Comparison of ENCODE assay signal across 1 cellular context in genomic region chr10:73772280-73773151, GRCh38.
A peak's percentile ranks its signal among the peaks of the same experiment; 100 is the strongest.
TF ChIP-seq lines count a peak whose summit lies in the region.

No MANE protein-coding gene starts in this region.

TF ChIP-seq in HEK293, 187 proteins besides CTCF, POLR2A, EP300 and RAD21 (continued from another document and continues in another):
- TF ChIP-seq ZNF221 (tag by site-specific recombination; IDR thresholded peaks at IDR 0.05; ENCODE audit: borderline replicate concordance) = no peak
- no peak for TF ChIP-seq ZNF16 (tag by site-specific recombination; IDR thresholded peaks at IDR 0.05; ENCODE audit: low read depth)
- no peak for TF ChIP-seq ZNF555 (tag by site-specific recombination; conservative IDR thresholded peaks at IDR 0.05)
- peak; percentile 88 for TF ChIP-seq ZNF398 (tag by site-specific recombination; IDR thresholded peaks at IDR 0.05)
- TF ChIP-seq ZNF112 (tag by site-specific recombination; IDR thresholded peaks at IDR 0.05) = no peak
- no peak for TF ChIP-seq ZNF549 (tag by site-specific recombination; IDR thresholded peaks at IDR 0.05)
- no peak; the same call in 1 of the 2 replicates for TF ChIP-seq ZNF639 (tag by site-specific recombination; IDR thresholded peaks at IDR 0.05)
- no peak for TF ChIP-seq ZNF148 (tag by site-specific recombination; IDR thresholded peaks at IDR 0.05; ENCODE audit: borderline replicate concordance)
- TF ChIP-seq ZNF501 (tag by site-specific recombination; IDR thresholded peaks at IDR 0.05) = peak; percentile 90
- 0 out of 2 replicates have a peak, but pooled peaks have one; percentile 17 for TF ChIP-seq ZNF24 (tag by site-specific recombination; IDR thresholded peaks at IDR 0.05)
- TF ChIP-seq ZNF48 (tag by site-specific recombination; IDR thresholded peaks at IDR 0.05) = no peak
- no peak for TF ChIP-seq ZNF18 (tag by site-specific recombination; IDR thresholded peaks at IDR 0.05)
- peak; percentile 69 for TF ChIP-seq YY2 (tag by site-specific recombination; IDR thresholded peaks at IDR 0.05)
- 0 out of 2 replicates have a peak, but pooled peaks have one; percentile 78 for TF ChIP-seq ZNF837 (tag by site-specific recombination; IDR thresholded peaks at IDR 0.05)
- peak; percentile 24 for TF ChIP-seq ZSCAN5A (tag by site-specific recombination; IDR thresholded peaks at IDR 0.05)
- TF ChIP-seq ZNF518A (tag by site-specific recombination; conservative IDR thresholded peaks at IDR 0.05; ENCODE audit: low read depth) = no peak
- no peak for TF ChIP-seq HOXD13 (CRISPR knock-in tag; IDR thresholded peaks at IDR 0.05; ENCODE audit: borderline replicate concordance)
- TF ChIP-seq ZNF354C (tag by site-specific recombination; IDR thresholded peaks at IDR 0.05; ENCODE audit: borderline replicate concordance, low read depth) = no peak
- peak; percentile 88; the same call in 1 of the 2 replicates for TF ChIP-seq KLF8 (tag by site-specific recombination; IDR thresholded peaks at IDR 0.05)
- TF ChIP-seq ZNF211 (tag by site-specific recombination; IDR thresholded peaks at IDR 0.05; ENCODE audit: low read depth) = no peak
- peak; percentile 26; the same call in 1 of the 2 replicates for TF ChIP-seq ZSCAN16 (tag by site-specific recombination; IDR thresholded peaks at IDR 0.05)
- TF ChIP-seq PBX3 (CRISPR knock-in tag; IDR thresholded peaks at IDR 0.05) = peak; percentile 15; the same call in 1 of the 2 replicates
- no peak for TF ChIP-seq HOXA7 (CRISPR knock-in tag; IDR thresholded peaks at IDR 0.05; ENCODE audit: borderline replicate concordance)
- TF ChIP-seq ZNF645 (tag by site-specific recombination; IDR thresholded peaks at IDR 0.05) = no peak
- peak; percentile 86 for TF ChIP-seq SP2 (tag by site-specific recombination; IDR thresholded peaks at IDR 0.05)
- 0 out of 2 replicates have a peak, but pooled peaks have one; percentile 20 for TF ChIP-seq ZNF133 (tag by site-specific recombination; IDR thresholded peaks at IDR 0.05)
- no peak for TF ChIP-seq ZNF214 (tag by site-specific recombination; IDR thresholded peaks at IDR 0.05; ENCODE audit: borderline replicate concordance)
- no peak for TF ChIP-seq ELK4 (IDR thresholded peaks at IDR 0.05; ENCODE audit: borderline replicate concordance, low read depth, low read length)
- TF ChIP-seq ZNF785 (tag by site-specific recombination; IDR thresholded peaks at IDR 0.05) = peak; percentile 81; the same call in 1 of the 2 replicates
- peak; percentile 57 for TF ChIP-seq WT1 (tag by site-specific recombination; IDR thresholded peaks at IDR 0.05)
- TF ChIP-seq ZNF239 (tag by site-specific recombination; IDR thresholded peaks at IDR 0.05) = no peak
- TF ChIP-seq ZNF114 (tag by site-specific recombination; IDR thresholded peaks at IDR 0.05) = no peak
- TF ChIP-seq PATZ1 (tag by site-specific recombination; IDR thresholded peaks at IDR 0.05) = peak; percentile 98
- TF ChIP-seq ZNF704 (tag by site-specific recombination; IDR thresholded peaks at IDR 0.05) = no peak
- peak; percentile 38; the same call in 1 of the 2 replicates for TF ChIP-seq ZNF561 (tag by site-specific recombination; IDR thresholded peaks at IDR 0.05; ENCODE audit: borderline replicate concordance)
- TF ChIP-seq KLF1 (tag by site-specific recombination; IDR thresholded peaks at IDR 0.05) = peak; percentile 83
